1 cellular context compared by ENCODE assay signal in genomic region chr1:62110198-62110817, GRCh38.
TF ChIP-seq lines count a peak whose summit lies in the region.

No MANE protein-coding gene starts in this region.

TF ChIP-seq in H1, 55 proteins besides CTCF, POLR2A, EP300 and RAD21:
- TF ChIP-seq BRCA1 (IDR thresholded peaks at IDR 0.05; ENCODE audit: low read depth, low read length) (no peak), CHD2 (IDR thresholded peaks at IDR 0.05; ENCODE audit: low read length) (no peak), TAF7 (optimal IDR thresholded peaks at IDR 0.05; ENCODE audit: borderline replicate concordance, low read depth, low read length) (no peak), BACH1 (IDR thresholded peaks at IDR 0.05; ENCODE audit: low read length) (no peak), HDAC2 (IDR thresholded peaks at IDR 0.05; ENCODE audit: borderline replicate concordance in 1 of 2, low read depth in 2 of 2, low read length in 2 of 2) (no peak), CHD7 (IDR thresholded peaks at IDR 0.05; ENCODE audit: insufficient replicate concordance, low read length) (no peak), ASH2L (IDR thresholded peaks at IDR 0.05; ENCODE audit: low read length) (no peak), PHF8 (conservative IDR thresholded peaks at IDR 0.05; ENCODE audit: low read depth, low read length) (no peak), FOSL1 (IDR thresholded peaks at IDR 0.05; ENCODE audit: insufficient read depth, low read depth, low read length) (no peak), GTF2F1 (IDR thresholded peaks at IDR 0.05; ENCODE audit: borderline replicate concordance, low read depth, low read length) (no peak)
